In genomic region chr17:2592974-2593845, GRCh38 we compare ENCODE assay signal across 1 cellular context.
TF ChIP-seq lines count a peak whose summit lies in the region.

Gene PAFAH1B1 (plus strand): TSS chr17:2593654. CDS start chr17:2638289, 44,635 bp downstream.

TF ChIP-seq in HepG2, 621 proteins besides CTCF, POLR2A, EP300 and RAD21 (continued from another document):
- TF ChIP-seq ZBTB34 (CRISPR knock-in tag; IDR thresholded peaks at IDR 0.05) (no peak), XRCC5 (optimal IDR thresholded peaks at IDR 0.05; ENCODE audit: low read length) (peak; percentile 56), KLF6 (CRISPR knock-in tag; IDR thresholded peaks at IDR 0.05) (no peak), MBD4 (IDR thresholded peaks at IDR 0.05; ENCODE audit: borderline replicate concordance, low read length) (no peak), ZNF3 (CRISPR knock-in tag; IDR thresholded peaks at IDR 0.05) (no peak), NCOA2 (CRISPR knock-in tag; IDR thresholded peaks at IDR 0.05) (no peak), ZNF143 (CRISPR knock-in tag; IDR thresholded peaks at IDR 0.05) (peak; percentile 15; the same call in 1 of the 2 replicates), MATR3 (CRISPR knock-in tag; IDR thresholded peaks at IDR 0.05) (no peak), ZNF501 (CRISPR knock-in tag; IDR thresholded peaks at IDR 0.05) (peak; percentile 71; the same call in 1 of the 2 replicates), ZNF17 (CRISPR knock-in tag; IDR thresholded peaks at IDR 0.05) (no peak), ZNF343 (CRISPR knock-in tag; IDR thresholded peaks at IDR 0.05) (no peak), NR2F6 (IDR thresholded peaks at IDR 0.05) (no peak), NR2F6 (CRISPR knock-in tag; IDR thresholded peaks at IDR 0.05) (0 out of 2 replicates have a peak, but pooled peaks have one; percentile 9), HNF4G (IDR thresholded peaks at IDR 0.05; ENCODE audit: borderline replicate concordance, low read depth, low read length) (no peak), HNF4G (CRISPR knock-in tag; IDR thresholded peaks at IDR 0.05; ENCODE audit: borderline replicate concordance, low read depth) (no peak), NFIB (CRISPR knock-in tag; IDR thresholded peaks at IDR 0.05; ENCODE audit: borderline replicate concordance) (no peak), CBX1 (IDR thresholded peaks at IDR 0.05; ENCODE audit: low read depth) (no peak), ZNF704 (CRISPR knock-in tag; IDR thresholded peaks at IDR 0.05; ENCODE audit: borderline replicate concordance) (no peak), ZNF816 (CRISPR knock-in tag; IDR thresholded peaks at IDR 0.05; ENCODE audit: borderline replicate concordance) (peak; percentile 76; the same call in 1 of the 2 replicates), FOXA1 (IDR thresholded peaks at IDR 0.05) (no peak), FOXA1 (CRISPR knock-in tag; IDR thresholded peaks at IDR 0.05) (no peak), KMT2A (CRISPR knock-in tag; IDR thresholded peaks at IDR 0.05) (peak; percentile 69), MTF2 (CRISPR knock-in tag; IDR thresholded peaks at IDR 0.05; ENCODE audit: borderline replicate concordance) (no peak), ZBTB44 (CRISPR knock-in tag; IDR thresholded peaks at IDR 0.05) (no peak), KLF13 (CRISPR knock-in tag; IDR thresholded peaks at IDR 0.05) (no peak), POLR2AphosphoS5 (IDR thresholded peaks at IDR 0.05; ENCODE audit: low read depth, low read length) (peak; percentile 75), ZNF282 (IDR thresholded peaks at IDR 0.05; ENCODE audit: partially characterized antibody) (no peak), KLF15 (CRISPR knock-in tag; IDR thresholded peaks at IDR 0.05; ENCODE audit: borderline replicate concordance) (no peak), MAFG (CRISPR knock-in tag; IDR thresholded peaks at IDR 0.05) (no peak), ATF7 (IDR thresholded peaks at IDR 0.05) (peak; percentile 47; the same call in 1 of the 2 replicates), ATF7 (CRISPR knock-in tag; IDR thresholded peaks at IDR 0.05) (no peak)
